Comparison of ENCODE assay signal across 1 cellular context in the genomic region with DNA sequence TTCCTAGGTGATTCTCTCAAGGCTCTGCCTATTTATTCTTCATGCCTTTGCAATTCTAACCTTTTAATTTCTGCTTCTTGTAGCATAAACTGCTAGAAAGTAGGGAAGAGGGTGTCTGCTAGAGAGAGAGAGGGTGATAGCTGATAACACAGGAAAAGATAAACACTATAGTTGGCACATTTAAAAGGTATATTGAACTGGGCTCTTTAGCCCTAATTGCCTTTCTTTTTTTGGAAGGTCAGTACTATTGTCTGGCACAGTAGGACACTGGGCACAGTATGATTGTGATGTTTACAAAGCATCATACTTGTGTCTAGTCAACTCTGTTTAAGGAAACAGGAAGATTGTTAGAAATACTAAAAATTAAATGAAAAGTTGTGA.
TF ChIP-seq lines count a peak whose summit lies in the region.

No MANE protein-coding gene starts in this region.

TF ChIP-seq in IMR-90, 13 proteins besides CTCF, POLR2A, EP300 and RAD21 (continued from another document):
- TF ChIP-seq, protein P1, sequence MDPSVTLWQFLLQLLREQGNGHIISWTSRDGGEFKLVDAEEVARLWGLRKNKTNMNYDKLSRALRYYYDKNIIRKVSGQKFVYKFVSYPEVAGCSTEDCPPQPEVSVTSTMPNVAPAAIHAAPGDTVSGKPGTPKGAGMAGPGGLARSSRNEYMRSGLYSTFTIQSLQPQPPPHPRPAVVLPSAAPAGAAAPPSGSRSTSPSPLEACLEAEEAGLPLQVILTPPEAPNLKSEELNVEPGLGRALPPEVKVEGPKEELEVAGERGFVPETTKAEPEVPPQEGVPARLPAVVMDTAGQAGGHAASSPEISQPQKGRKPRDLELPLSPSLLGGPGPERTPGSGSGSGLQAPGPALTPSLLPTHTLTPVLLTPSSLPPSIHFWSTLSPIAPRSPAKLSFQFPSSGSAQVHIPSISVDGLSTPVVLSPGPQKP (IDR thresholded peaks at IDR 0.05; ENCODE audit: borderline replicate concordance, low read depth, low read length): no peak
- TF ChIP-seq RFX5 (IDR thresholded peaks at IDR 0.05; ENCODE audit: low read depth, low read length) (no peak), SMC3 (IDR thresholded peaks at IDR 0.05; ENCODE audit: low read depth, low read length) (no peak), MAZ (IDR thresholded peaks at IDR 0.05; ENCODE audit: borderline replicate concordance, low read depth, low read length) (no peak), CHD1 (IDR thresholded peaks at IDR 0.05; ENCODE audit: low read depth, low read length) (no peak), NFE2L2 (IDR thresholded peaks at IDR 0.05; ENCODE audit: low read depth, low read length) (no peak), CEBPB (IDR thresholded peaks at IDR 0.05; ENCODE audit: low read depth, low read length) (no peak), RCOR1 (IDR thresholded peaks at IDR 0.05; ENCODE audit: insufficient replicate concordance, low read length) (no peak), FOS (IDR thresholded peaks at IDR 0.05; ENCODE audit: low read depth, low read length) (no peak), BHLHE40 (IDR thresholded peaks at IDR 0.05; ENCODE audit: low read depth, low read length) (no peak)
